Comparison of ENCODE assay signal across 1 cellular context in the genomic region with DNA sequence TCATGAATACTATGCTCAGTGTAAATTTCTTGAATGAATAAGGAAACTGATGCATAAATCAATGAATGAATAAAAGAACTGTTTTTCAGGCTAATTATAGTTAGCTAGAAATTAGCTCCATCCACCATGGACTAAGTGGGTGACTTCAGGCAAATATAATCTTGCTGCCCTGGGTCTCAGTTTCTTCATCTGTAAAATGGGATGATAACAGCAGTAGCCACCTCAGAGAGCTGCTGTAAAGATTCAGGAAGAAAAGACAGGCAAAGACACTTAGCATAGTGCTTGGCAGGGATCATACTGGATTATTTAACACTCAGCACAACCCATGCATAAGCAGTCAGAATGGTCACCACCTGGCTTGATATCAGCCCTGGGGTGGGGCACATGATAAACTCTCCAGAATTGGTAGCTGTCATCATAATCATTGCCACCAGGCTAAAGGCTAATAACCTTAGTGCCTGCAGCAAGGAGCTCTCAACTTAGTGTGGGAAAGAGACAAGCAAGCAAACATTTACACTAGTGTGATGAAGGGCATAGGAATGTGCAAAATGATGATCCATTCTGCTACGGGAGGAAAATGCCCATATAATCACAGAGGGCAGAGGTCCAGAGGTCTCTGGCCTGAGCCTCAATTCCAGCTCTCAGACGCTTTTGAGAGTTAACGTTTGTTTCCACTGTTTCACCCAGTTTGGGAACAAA.
TF ChIP-seq lines count a peak whose summit lies in the region.

No MANE protein-coding gene starts in this region.

TF ChIP-seq in HepG2, 621 proteins besides CTCF, POLR2A, EP300 and RAD21 (continued from another document):
- TF ChIP-seq NBN (conservative IDR thresholded peaks at IDR 0.05) (no peak), NAIF1 (CRISPR knock-in tag; IDR thresholded peaks at IDR 0.05; ENCODE audit: borderline replicate concordance) (no peak), PTBP1 (IDR thresholded peaks at IDR 0.05; ENCODE audit: low read depth, low read length, poor library complexity, severe bottlenecking) (no peak), MXD3 (CRISPR knock-in tag; IDR thresholded peaks at IDR 0.05) (no peak), TRIM24 (CRISPR knock-in tag; IDR thresholded peaks at IDR 0.05) (no peak), REST (IDR thresholded peaks at IDR 0.05; ENCODE audit: borderline replicate concordance in 1 of 2, low read depth in 1 of 2, low read length in 2 of 2) (no peak), ZNF614 (CRISPR knock-in tag; IDR thresholded peaks at IDR 0.05; ENCODE audit: borderline replicate concordance) (peak; percentile 74), ZNF816 (CRISPR knock-in tag; IDR thresholded peaks at IDR 0.05; ENCODE audit: borderline replicate concordance) (no peak), FOXO1 (CRISPR knock-in tag; IDR thresholded peaks at IDR 0.05) (peak; percentile 49; the same call in 1 of the 2 replicates)
